Comparison of ENCODE assay signal across 22 cellular contexts in the genomic region with DNA sequence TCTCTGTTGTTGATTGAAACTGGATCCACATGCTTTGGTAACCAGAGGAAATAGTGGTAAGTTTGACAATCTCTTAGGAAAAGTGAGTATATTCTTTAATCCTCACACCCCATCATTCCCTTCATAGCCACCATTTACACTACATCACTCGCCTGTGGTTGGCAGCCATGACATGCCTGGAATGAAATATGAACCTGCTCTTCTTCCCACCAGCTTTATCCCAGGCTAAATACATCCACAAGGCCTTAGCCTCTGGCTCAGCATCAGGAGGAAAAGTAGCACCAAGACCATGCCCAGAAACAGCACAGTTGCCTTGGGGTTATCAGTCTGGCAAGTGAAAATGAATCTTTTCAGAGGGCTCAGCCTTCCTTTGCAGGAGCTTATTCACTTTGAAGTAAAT.
"Had no signal": no experiment of that assay in that cellular context is flagged by ENCODE, and none has a peak within 500 bp of the region (broad histone marks: within the 10 kb centered on the region; RNA-seq: fewer than 3 reads in every experiment).

No MANE protein-coding gene starts in this region.

- H3K9me3 ChIP-seq: colonic mucosa, gastrocnemius medialis, lower lobe of right lung, prostate gland, right atrium auricular region, stomach, thyroid gland had no signal

- H3K4me1 ChIP-seq: colonic mucosa, gastrocnemius medialis, lower lobe of right lung, prostate gland, right atrium auricular region had no signal

- ATAC-seq: esophagus mucosa; gastrocnemius medialis; left ventricle myocardium superior; lower lobe of right lung; natural killer cell treated with Interleukin-12 subunit alpha and Interleukin-12 subunit beta and Interleukin-15 and Interleukin-18, amount 100 ng/mL, for 72 hours; sciatic nerve; stimulated activated effector memory CD8-positive, alpha-beta T cell treated with anti-CD3 and anti-CD28 coated beads, Interleukin-12 subunit alpha, Interleukin-12 subunit beta, amount 100 ng/mL, for 72 hours had no signal

- H3K27ac ChIP-seq: colonic mucosa, epithelial cell of prostate, gastrocnemius medialis, lower lobe of right lung, prostate gland, right atrium auricular region, stomach, thyroid gland had no signal

- H3K4me3 ChIP-seq: colonic mucosa, gastrocnemius medialis, lower lobe of right lung, prostate gland, right atrium auricular region, stomach, thyroid gland had no signal

- H3K27me3 ChIP-seq: colonic mucosa, gastrocnemius medialis, right atrium auricular region, stomach, thyroid gland had no signal

- H3K36me3 ChIP-seq: colonic mucosa, gastrocnemius medialis, prostate gland, right atrium auricular region, thyroid gland had no signal

- DNase-seq: colonic mucosa; effector CD8-positive, alpha-beta T cell; endodermal cell; foreskin fibroblast; gastrocnemius medialis; head of caudate nucleus; left ventricle myocardium superior; lower lobe of right lung; naive B cell; nucleus accumbens; stimulated activated CD4-positive, alpha-beta T cell treated with anti-CD3 and anti-CD28 coated beads, Interleukin-2, amount 100 ng/mL, for 24 hours; stimulated activated CD4-positive, alpha-beta T cell treated with anti-CD3 and anti-CD28 coated beads, Interleukin-4, amount 100 ng/mL, for 24 hours; stimulated activated naive CD4-positive, alpha-beta T cell treated with Interleukin-2 at 50 U/mL for 16 hours; stomach; thyroid gland had no signal
